In the genomic region with DNA sequence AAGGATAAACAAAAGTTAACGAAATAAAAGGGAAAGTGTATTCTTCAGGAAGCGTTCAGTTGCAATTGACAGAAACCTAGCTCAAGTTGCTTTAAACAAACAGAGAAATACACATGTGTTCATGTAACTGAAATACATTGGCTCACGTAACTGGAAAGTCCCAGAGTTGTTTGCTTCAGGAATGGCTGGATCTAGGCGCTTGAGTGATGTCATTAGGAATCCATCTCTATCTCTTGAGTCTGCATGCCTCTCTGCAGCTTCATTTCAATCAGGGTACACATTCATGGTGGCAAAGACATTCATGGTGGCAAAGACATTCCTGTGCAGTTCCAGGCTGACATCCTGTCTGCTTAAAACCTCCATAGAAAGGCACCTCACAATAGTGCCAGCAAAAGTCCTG, we compare ENCODE assay signal across 2 cellular contexts.
TF ChIP-seq lines count a peak whose summit lies in the region.

No MANE protein-coding gene starts in this region.

TF ChIP-seq in HepG2, 621 proteins besides CTCF, POLR2A, EP300 and RAD21:
- TF ChIP-seq ZNF674 (CRISPR knock-in tag; IDR thresholded peaks at IDR 0.05; ENCODE audit: low read depth) = no peak
- TF ChIP-seq ZNF577 (CRISPR knock-in tag; IDR thresholded peaks at IDR 0.05; ENCODE audit: borderline replicate concordance, low read depth) = no peak
- TF ChIP-seq ZNF329 (CRISPR knock-in tag; IDR thresholded peaks at IDR 0.05; ENCODE audit: low read depth) = peak; percentile 95

TF ChIP-seq in neural cell, 6 proteins besides CTCF, POLR2A, EP300 and RAD21:
- no peak for TF ChIP-seq EZH2 (IDR thresholded peaks at IDR 0.05; ENCODE audit: borderline replicate concordance, insufficient read depth, low read length, poor library complexity, severe bottlenecking)
- no peak for TF ChIP-seq SMC3 (conservative IDR thresholded peaks at IDR 0.05; ENCODE audit: poor library complexity)
- TF ChIP-seq MXI1 (conservative IDR thresholded peaks at IDR 0.05; ENCODE audit: poor library complexity, severe bottlenecking) = no peak
- no peak for TF ChIP-seq TAF1 (IDR thresholded peaks at IDR 0.05; ENCODE audit: low read depth)
- TF ChIP-seq REST (IDR thresholded peaks at IDR 0.05; ENCODE audit: borderline replicate concordance) = no peak
- no peak for TF ChIP-seq POLR2AphosphoS5 (IDR thresholded peaks at IDR 0.05)
